Comparison of ENCODE assay signal across 1 cellular context in genomic region chr1:16181887-16182719, GRCh38.
TF ChIP-seq lines count a peak whose summit lies in the region.

No MANE protein-coding gene starts in this region.

TF ChIP-seq in K562, 482 proteins besides CTCF, POLR2A, EP300 and RAD21:
- TF ChIP-seq SUPT5H (IDR thresholded peaks at IDR 0.05) (no peak), HIVEP1 (CRISPR knock-in tag; IDR thresholded peaks at IDR 0.05) (no peak), ZNF384 (IDR thresholded peaks at IDR 0.05; ENCODE audit: low read depth, low read length) (no peak), ZFP36 (IDR thresholded peaks at IDR 0.05; ENCODE audit: low read depth, low read length, partially characterized antibody) (peak; percentile 91), MED1 (CRISPR knock-in tag; IDR thresholded peaks at IDR 0.05; ENCODE audit: borderline replicate concordance) (no peak), E2F3 (CRISPR knock-in tag; IDR thresholded peaks at IDR 0.05) (no peak), PHF20 (IDR thresholded peaks at IDR 0.05; ENCODE audit: partially characterized antibody) (no peak), ZKSCAN8 (CRISPR knock-in tag; IDR thresholded peaks at IDR 0.05) (0 out of 2 replicates have a peak, but pooled peaks have one; percentile 65), ZNF507 (tag; conservative IDR thresholded peaks at IDR 0.05) (no peak), MEF2D (tag; conservative IDR thresholded peaks at IDR 0.05; ENCODE audit: low read depth) (no peak), RBM25 (IDR thresholded peaks at IDR 0.05; ENCODE audit: low read depth, low read length, severe bottlenecking) (peak; percentile 64), ARNT (IDR thresholded peaks at IDR 0.05) (no peak), ZBTB49 (CRISPR knock-in tag; IDR thresholded peaks at IDR 0.05; ENCODE audit: borderline replicate concordance) (no peak), ZNF274 (IDR thresholded peaks at IDR 0.05; ENCODE audit: borderline replicate concordance, low read depth, low read length) (no peak), BRD4 (IDR thresholded peaks at IDR 0.05) (no peak), NR1H2 (CRISPR knock-in tag; IDR thresholded peaks at IDR 0.05) (no peak), STAG1 (CRISPR knock-in tag; IDR thresholded peaks at IDR 0.05; ENCODE audit: borderline replicate concordance) (no peak), CXXC5 (CRISPR knock-in tag; IDR thresholded peaks at IDR 0.05) (no peak), WHSC1 (IDR thresholded peaks at IDR 0.05; ENCODE audit: low read length) (no peak), CREBBP (IDR thresholded peaks at IDR 0.05; ENCODE audit: low read depth, low read length) (no peak), ZBTB7A (IDR thresholded peaks at IDR 0.05; ENCODE audit: borderline replicate concordance, control insufficient read depth, low read depth, low read length) (no peak; the same call in 1 of the 2 replicates), FOSL1 (tag; conservative IDR thresholded peaks at IDR 0.05) (peak; percentile 69), ZNF24 (IDR thresholded peaks at IDR 0.05) (peak; percentile 79), ZC3H11A (IDR thresholded peaks at IDR 0.05; ENCODE audit: low read depth, low read length) (no peak), SRSF7 (optimal IDR thresholded peaks at IDR 0.05; ENCODE audit: low read depth, low read length) (no peak), TGIF2 (CRISPR knock-in tag; IDR thresholded peaks at IDR 0.05) (no peak), FUS (optimal IDR thresholded peaks at IDR 0.05; ENCODE audit: low read depth, low read length) (no peak), EGR1 (conservative IDR thresholded peaks at IDR 0.05) (no peak)
- TF ChIP-seq, protein P1, sequence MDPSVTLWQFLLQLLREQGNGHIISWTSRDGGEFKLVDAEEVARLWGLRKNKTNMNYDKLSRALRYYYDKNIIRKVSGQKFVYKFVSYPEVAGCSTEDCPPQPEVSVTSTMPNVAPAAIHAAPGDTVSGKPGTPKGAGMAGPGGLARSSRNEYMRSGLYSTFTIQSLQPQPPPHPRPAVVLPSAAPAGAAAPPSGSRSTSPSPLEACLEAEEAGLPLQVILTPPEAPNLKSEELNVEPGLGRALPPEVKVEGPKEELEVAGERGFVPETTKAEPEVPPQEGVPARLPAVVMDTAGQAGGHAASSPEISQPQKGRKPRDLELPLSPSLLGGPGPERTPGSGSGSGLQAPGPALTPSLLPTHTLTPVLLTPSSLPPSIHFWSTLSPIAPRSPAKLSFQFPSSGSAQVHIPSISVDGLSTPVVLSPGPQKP (CRISPR knock-in tag; IDR thresholded peaks at IDR 0.05) = no peak
- TF ChIP-seq, protein P2, sequence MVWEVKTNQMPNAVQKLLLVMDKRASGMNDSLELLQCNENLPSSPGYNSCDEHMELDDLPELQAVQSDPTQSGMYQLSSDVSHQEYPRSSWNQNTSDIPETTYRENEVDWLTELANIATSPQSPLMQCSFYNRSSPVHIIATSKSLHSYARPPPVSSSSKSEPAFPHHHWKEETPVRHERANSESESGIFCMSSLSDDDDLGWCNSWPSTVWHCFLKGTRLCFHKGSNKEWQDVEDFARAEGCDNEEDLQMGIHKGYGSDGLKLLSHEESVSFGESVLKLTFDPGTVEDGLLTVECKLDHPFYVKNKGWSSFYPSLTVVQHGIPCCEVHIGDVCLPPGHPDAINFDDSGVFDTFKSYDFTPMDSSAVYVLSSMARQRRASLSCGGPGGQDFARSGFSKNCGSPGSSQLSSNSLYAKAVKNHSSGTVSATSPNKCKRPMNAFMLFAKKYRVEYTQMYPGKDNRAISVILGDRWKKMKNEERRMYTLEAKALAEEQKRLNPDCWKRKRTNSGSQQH (CRISPR knock-in tag; IDR thresholded peaks at IDR 0.05) = no peak
TF ChIP-seq in K562: peak in this region for 5.
